8 cellular contexts compared by ENCODE assay signal in genomic region chrX:108199691-108200090, GRCh38.
DNase-seq lines count a peak whose midpoint lies in the region; ATAC-seq and TF ChIP-seq lines count a peak whose summit lies in the region.

No MANE protein-coding gene starts in this region.

- H3K27me3 Mint-ChIP-seq in activated CD8-positive, alpha-beta T cell treated with anti-CD3 and anti-CD28 coated beads for 36 hours, result peaks cover 4% of the 10 kb centered on the region

- no peaks in the 10 kb centered on the region for H3K36me3 Mint-ChIP-seq in activated CD8-positive, alpha-beta T cell treated with anti-CD3 and anti-CD28 coated beads for 36 hours (ENCODE audit: low read depth)

- intact Hi-C loops in activated CD8-positive, alpha-beta T cell treated with anti-CD3 and anti-CD28 coated beads for 36 hours (cut with micrococcal nuclease), result no loop called here

- no peak overlapping the region for H3K27ac Mint-ChIP-seq in activated CD8-positive, alpha-beta T cell treated with anti-CD3 and anti-CD28 coated beads for 36 hours

- CTCF ChIA-PET in activated CD8-positive, alpha-beta T cell treated with anti-CD3 and anti-CD28 coated beads for 36 hours (lab: Charles Lee), result interaction anchor here (0.8 to 1.4 kb wide), 8 partner anchors 9 to 1205 kb away, joined by 3 to 5 read pairs (median 3); no protein-coding TSS in a partner anchor

- no peaks in the 10 kb centered on the region for H3K4me1 Mint-ChIP-seq in activated CD8-positive, alpha-beta T cell treated with anti-CD3 and anti-CD28 coated beads for 36 hours (ENCODE audit: low read depth)

- DNase-seq in AG09309 (ENCODE audit: low read depth) (no peak), LHCN-M2 (ENCODE audit: low read depth) (peak; percentile 29), left kidney (ENCODE audit: low read depth, low spot score) (peak; percentile 37), NCI-H1436 treated with DMSO at 0.1 percent for 48 hours (lab: John Stamatoyannopoulos, UW) (no peak), putamen (ENCODE audit: low spot score) (no peak), amniotic stem cell (lab: John Stamatoyannopoulos, UW) (no peak)
- peak; percentile 24 for DNase-seq in activated CD8-positive, alpha-beta T cell treated with anti-CD3 and anti-CD28 coated beads for 36 hours

- TF ChIP-seq CTCF in AG09309 (IDR thresholded peaks at IDR 0.05; ENCODE audit: control insufficient read depth, insufficient read depth, low read depth, low read length, missing control alignments) (peak; percentile 53), GM12872 (IDR thresholded peaks at IDR 0.05; ENCODE audit: insufficient read depth, low read depth, low read length) (peak; percentile 62)
- TF ChIP-seq CTCF in activated CD8-positive, alpha-beta T cell treated with anti-CD3 and anti-CD28 coated beads for 36 hours (IDR thresholded peaks at IDR 0.05), result peak; percentile 39

- no peak for ATAC-seq in activated CD8-positive, alpha-beta T cell treated with anti-CD3 and anti-CD28 coated beads for 36 hours

- POLR2A ChIA-PET in activated CD8-positive, alpha-beta T cell treated with anti-CD3 and anti-CD28 coated beads for 36 hours (lab: Charles Lee), result no interaction called here

- H3K4me3 ChIP-seq in AG09309 (ENCODE audit: control insufficient read depth, low read depth, low read length), result no peak overlapping the region

- H3K4me3 Mint-ChIP-seq in activated CD8-positive, alpha-beta T cell treated with anti-CD3 and anti-CD28 coated beads for 36 hours, result no peak overlapping the region

- H3K9me3 Mint-ChIP-seq in activated CD8-positive, alpha-beta T cell treated with anti-CD3 and anti-CD28 coated beads for 36 hours, result no peaks in the 10 kb centered on the region

Comparison
In these comparisons a context has a peak if more than half of its experiments do, and no peak if none do; other contexts are left out.
1. DNase-seq: peak in LHCN-M2 (single experiment), activated CD8-positive, alpha-beta T cell treated with anti-CD3 and anti-CD28 coated beads for 36 hours (single experiment) and left kidney (single experiment); none in AG09309 (single experiment), NCI-H1436 treated with DMSO at 0.1 percent for 48 hours (single experiment), putamen (single experiment) and amniotic stem cell (single experiment).
2. Peak in every context shown above with its lines, with median percentiles within 50 percentile points of each other: CTCF ChIP-seq.